ENCODE assay signal across 9 cellular contexts in the genomic region with DNA sequence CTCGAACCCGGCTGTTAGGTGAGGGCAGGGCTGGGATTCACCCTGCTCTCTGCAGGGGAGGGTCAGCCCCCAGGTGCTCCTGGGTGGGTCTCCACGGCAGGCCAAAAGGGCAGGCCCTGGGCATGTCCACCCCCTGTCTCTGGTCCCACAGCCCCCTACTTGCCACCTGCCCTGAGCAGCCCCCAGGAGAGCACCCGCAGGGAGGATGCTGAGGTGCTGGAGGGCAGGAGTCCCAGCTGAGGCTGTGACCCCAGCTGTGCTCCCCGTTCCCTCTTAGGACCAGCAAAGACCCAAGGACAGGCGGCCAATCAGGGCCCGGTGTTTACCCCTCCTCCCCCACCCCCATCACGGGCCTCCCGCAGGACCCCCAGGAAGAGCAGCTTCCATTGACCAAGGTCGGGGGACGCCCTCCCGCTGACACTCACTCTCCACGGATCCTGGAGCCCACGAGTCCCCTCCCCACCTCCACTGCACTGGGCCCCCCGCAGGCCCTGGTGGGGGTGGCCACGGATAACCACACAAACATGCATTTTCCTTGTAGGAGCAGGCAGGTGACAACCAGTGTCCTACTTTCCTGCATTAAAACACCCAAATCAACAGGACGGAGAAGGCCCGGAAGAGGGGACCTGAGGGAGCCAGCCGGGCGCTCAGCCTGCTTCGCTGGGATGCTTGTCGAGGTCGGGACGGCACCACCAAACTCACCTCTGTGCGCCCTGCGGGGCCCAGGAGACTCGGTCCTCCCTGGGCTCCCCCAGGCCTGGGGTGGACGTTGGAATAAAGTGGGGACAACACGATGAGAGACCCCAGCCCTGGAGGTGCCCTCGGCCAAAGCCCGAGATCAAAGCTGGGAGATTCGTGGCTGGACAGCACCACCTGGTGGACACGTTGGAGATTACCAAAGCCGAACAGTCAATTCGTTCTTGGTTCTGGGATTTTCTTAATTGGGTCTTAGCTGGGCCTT. TPM values are rescaled to one million over a fixed set of nuclear protein-coding genes. Genes with fewer than 3 reads are reported as not detected.
DNase-seq lines count a peak whose midpoint lies in the region; TF ChIP-seq lines count a peak whose summit lies in the region.
"Had no signal": no experiment of that assay in that cellular context is flagged by ENCODE, and none has a peak within 500 bp of the region (broad histone marks: within the 10 kb centered on the region; RNA-seq: fewer than 3 reads in every experiment).

No MANE protein-coding gene starts in this region.

- H3K36me3 ChIP-seq in BE2C (no peaks in the 10 kb centered on the region), trophoblast cell (ENCODE audit: control insufficient read depth in 1 of 2, insufficient read depth in 2 of 2, low read length in 2 of 2) (no peaks in the 10 kb centered on the region), uterus (no peaks in the 10 kb centered on the region)

- intact Hi-C loops in uterus (cut with DNase I; ENCODE audit: low total_unique reads), result loop anchor here (5.0 kb wide), 1 partner anchor 621 kb away; no protein-coding TSS in a partner anchor

- peak; percentile 65 for DNase-seq in BE2C
- DNase-seq in HEK293T (ENCODE audit: extremely low spot score), result peak; percentile 77
- DNase-seq in RPMI8226, result peak; percentile 56
- DNase-seq in activated T-helper 9 cell treated with anti-CD3 and anti-CD28 coated beads, Interleukin-2, amount 50 U/mL, for 16 hours (ENCODE audit: low read depth), result peak; percentile 37
- DNase-seq in foreskin melanocyte, result peak; percentile 21
- DNase-seq in trophoblast cell, result peak; percentile 11 to 61
- DNase-seq in uterus, result peak; percentile 57 to 64
- no peak for DNase-seq in middle frontal gyrus (ENCODE audit: extremely low spot score, low spot score)

- CTCF ChIA-PET in HEK293T (lab: Yijun Ruan, JAX), result interaction anchor here (0.6 to 1.4 kb wide), 10 partner anchors 11 to 317 kb away, joined by 3 to 4 read pairs (median 3); no protein-coding TSS in a partner anchor

- no peaks in the 10 kb centered on the region; the same call in 1 of the 2 replicates for H3K27me3 ChIP-seq in BE2C
- no peaks in the 10 kb centered on the region for H3K27me3 ChIP-seq in trophoblast cell (ENCODE audit: insufficient read depth, low read length)
- no peaks in the 10 kb centered on the region for H3K27me3 ChIP-seq in uterus

- peak overlapping the region; percentile 40 for H3K4me2 ChIP-seq in trophoblast cell (ENCODE audit: low read length)

- no peaks in the 10 kb centered on the region for H3K79me2 ChIP-seq in trophoblast cell (ENCODE audit: control insufficient read depth, insufficient read depth, low read length, poor library complexity)

- H3K4me1 ChIP-seq in BE2C (no peaks in the 10 kb centered on the region), trophoblast cell (ENCODE audit: control insufficient read depth in 1 of 2, insufficient read depth in 2 of 2, low read length in 2 of 2) (no peaks in the 10 kb centered on the region), uterus (no peaks in the 10 kb centered on the region)

- no peak overlapping the region for H2BK120ac ChIP-seq in trophoblast cell (ENCODE audit: insufficient read depth, low read length, poor library complexity)

- no CpG with 5 or more reads among the region's 35 CpGs for WGBS in trophoblast cell (ENCODE audit: extremely low coverage, insufficient coverage, insufficient read length)

- H4K12ac ChIP-seq in trophoblast cell (ENCODE audit: low read depth, low read length), result no peak overlapping the region

- H4K8ac ChIP-seq in trophoblast cell (ENCODE audit: low read depth, low read length), result no peak overlapping the region

- no peak overlapping the region for H2BK5ac ChIP-seq in trophoblast cell (ENCODE audit: low read depth, low read length, poor library complexity)

- H3K27ac ChIP-seq in trophoblast cell (ENCODE audit: low read depth, low read length) (no peak overlapping the region), uterus (peak overlapping the region; percentile 62 to 72)

- no peak overlapping the region for H2AK5ac ChIP-seq in trophoblast cell (ENCODE audit: low read length)

- no peaks in the 10 kb centered on the region for H3K9me3 ChIP-seq in BE2C
- no peaks in the 10 kb centered on the region for H3K9me3 ChIP-seq in trophoblast cell (ENCODE audit: insufficient read depth, low read depth, low read length)
- H3K9me3 ChIP-seq in uterus, result no peaks in the 10 kb centered on the region

- H3K14ac ChIP-seq in trophoblast cell (ENCODE audit: low read length), result no peak overlapping the region

- no peak overlapping the region for H4K91ac ChIP-seq in trophoblast cell (ENCODE audit: low read depth, low read length)

- H3K23ac ChIP-seq in trophoblast cell (ENCODE audit: low read length), result no peak overlapping the region

- H3K4me3 ChIP-seq in BE2C (ENCODE audit: low read depth, low read length) (no peak overlapping the region), trophoblast cell (ENCODE audit: low read depth, low read length) (no peak overlapping the region), uterus (peak overlapping the region in 1 of 2 donors; percentile 6)

- no peak for TF ChIP-seq POLR2A in uterus (IDR thresholded peaks at IDR 0.05)

- no peak overlapping the region for H2AFZ ChIP-seq in trophoblast cell (ENCODE audit: insufficient read depth, low read length, poor library complexity)

- H2BK12ac ChIP-seq in trophoblast cell (ENCODE audit: low read length), result no peak overlapping the region

- TF ChIP-seq CTCF in BE2C (IDR thresholded peaks at IDR 0.05; ENCODE audit: low read depth, low read length) (peak; percentile 77), uterus (IDR thresholded peaks at IDR 0.05) (peak; percentile 78 to 82 (median 80))

- no peak overlapping the region for H3K18ac ChIP-seq in trophoblast cell (ENCODE audit: low read length)

- POLR2A ChIA-PET in HEK293T (lab: Yijun Ruan, JAX), result no interaction called here

- no peak overlapping the region for H3K4ac ChIP-seq in trophoblast cell (ENCODE audit: low read depth, low read length)

- no peak overlapping the region for H3K9ac ChIP-seq in trophoblast cell (ENCODE audit: low read length)

- no peaks in the 10 kb centered on the region for H3K79me1 ChIP-seq in trophoblast cell (ENCODE audit: low read length)

TF ChIP-seq in HEK293T, 16 proteins besides CTCF, POLR2A, EP300 and RAD21:
- TF ChIP-seq ARNT (IDR thresholded peaks at IDR 0.05) (no peak), SP1 (IDR thresholded peaks at IDR 0.05) (no peak), LEF1 (IDR thresholded peaks at IDR 0.05; ENCODE audit: borderline replicate concordance) (0 out of 2 replicates have a peak, but pooled peaks have one; percentile 31), CTBP1 (IDR thresholded peaks at IDR 0.05; ENCODE audit: borderline replicate concordance) (no peak)

RNA-seq across cellular contexts. Expression of a gene that starts 22.5 kb away (rescaled TPM):
- not detected for polyA plus RNA-seq in BE2C (2012; ENCODE audit: insufficient read depth, insufficient read length, low read depth)
- polyA plus RNA-seq in trophoblast cell (2013), result not detected in 2 replicates
- not detected for total RNA-seq in uterus
- total RNA-seq: HT1080 had no signal
